Comparison of ENCODE assay signal across 1 cellular context in the genomic region with DNA sequence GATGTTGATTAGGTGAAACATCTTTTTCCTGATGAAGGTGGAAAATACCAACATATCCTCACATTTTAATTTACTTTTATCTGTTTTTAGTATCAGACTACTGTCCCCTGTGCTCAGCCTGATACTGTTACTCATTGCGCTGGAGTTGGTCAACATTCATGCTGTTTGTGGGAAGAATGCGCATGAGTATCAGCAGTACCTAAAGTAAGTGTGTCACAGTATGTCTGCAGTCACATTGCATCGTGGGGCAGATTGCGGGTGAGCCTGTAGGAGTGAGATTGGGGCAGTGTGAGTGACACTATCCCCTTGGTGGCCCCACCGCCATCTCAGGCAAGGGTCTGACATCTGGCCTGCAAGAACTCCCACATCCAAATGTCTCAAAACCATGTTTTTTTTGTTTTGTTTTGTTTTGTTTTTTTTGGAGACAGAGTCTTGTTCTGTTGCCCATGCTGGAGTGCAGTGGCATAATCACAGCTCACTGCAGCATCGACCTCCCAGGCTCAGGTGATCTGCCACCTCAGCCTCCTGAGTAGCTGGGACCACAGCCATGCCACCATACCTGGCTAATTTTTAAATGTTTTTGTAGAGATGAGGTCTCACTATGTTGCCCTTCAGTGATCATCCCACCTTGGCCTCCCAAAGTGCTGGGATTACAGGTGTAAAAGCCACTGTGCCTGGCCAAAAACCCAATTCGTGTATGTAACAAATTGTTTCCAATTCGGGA.
TF ChIP-seq lines count a peak whose summit lies in the region.

No MANE protein-coding gene starts in this region.

TF ChIP-seq in HepG2, 621 proteins besides CTCF, POLR2A, EP300 and RAD21:
- TF ChIP-seq SETDB1 (CRISPR knock-in tag; IDR thresholded peaks at IDR 0.05; ENCODE audit: borderline replicate concordance): no peak
- TF ChIP-seq ZNF713 (CRISPR knock-in tag; IDR thresholded peaks at IDR 0.05): no peak
- no peak for TF ChIP-seq SRY (CRISPR knock-in tag; IDR thresholded peaks at IDR 0.05)
- TF ChIP-seq RFX5 (IDR thresholded peaks at IDR 0.05; ENCODE audit: low read depth, low read length): no peak
- no peak for TF ChIP-seq KLF12 (CRISPR knock-in tag; IDR thresholded peaks at IDR 0.05; ENCODE audit: borderline replicate concordance)
- no peak for TF ChIP-seq ZNF775 (CRISPR knock-in tag; IDR thresholded peaks at IDR 0.05; ENCODE audit: borderline replicate concordance)
TF ChIP-seq in HepG2: peak in this region for 0.
